ENCODE assay signal across 1 cellular context in the genomic region with DNA sequence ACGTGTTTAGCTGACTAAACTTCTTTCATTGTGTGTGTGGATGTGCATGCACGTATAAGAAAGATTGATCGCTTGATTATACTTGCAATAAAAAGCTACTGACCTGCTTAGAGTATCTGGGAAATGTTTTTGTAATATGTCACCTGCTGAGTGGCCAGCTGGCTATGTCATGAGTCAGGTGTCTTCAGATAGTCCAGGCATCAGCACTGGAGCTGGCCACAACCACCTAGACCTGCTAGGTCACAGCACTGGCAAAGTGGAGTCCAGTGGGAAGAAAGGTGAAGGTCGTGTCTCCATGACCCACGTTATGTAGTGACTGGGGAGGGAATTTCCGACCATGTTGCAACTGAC.
TF ChIP-seq lines count a peak whose summit lies in the region.

No MANE protein-coding gene starts in this region.

TF ChIP-seq in liver, 16 proteins besides CTCF, POLR2A, EP300 and RAD21 (continued from another document):
- TF ChIP-seq ZBTB33 (IDR thresholded peaks at IDR 0.05) (peak; percentile 35), HNF4A (conservative IDR thresholded peaks at IDR 0.05) (peak; percentile 71 to 73), TAF1 (conservative IDR thresholded peaks at IDR 0.05) (peak; percentile 29), FOXA1 (IDR thresholded peaks at IDR 0.05) (no peak), NR2F2 (IDR thresholded peaks at IDR 0.05) (no peak), GABPA (IDR thresholded peaks at IDR 0.05 in 1 of 2, conservative IDR thresholded peaks at IDR 0.05 in 1 of 2) (no peak), EGR1 (IDR thresholded peaks at IDR 0.05; ENCODE audit: low read depth in 2 of 2) (no peak)
